Comparison of ENCODE assay signal across 8 cellular contexts in the genomic region with DNA sequence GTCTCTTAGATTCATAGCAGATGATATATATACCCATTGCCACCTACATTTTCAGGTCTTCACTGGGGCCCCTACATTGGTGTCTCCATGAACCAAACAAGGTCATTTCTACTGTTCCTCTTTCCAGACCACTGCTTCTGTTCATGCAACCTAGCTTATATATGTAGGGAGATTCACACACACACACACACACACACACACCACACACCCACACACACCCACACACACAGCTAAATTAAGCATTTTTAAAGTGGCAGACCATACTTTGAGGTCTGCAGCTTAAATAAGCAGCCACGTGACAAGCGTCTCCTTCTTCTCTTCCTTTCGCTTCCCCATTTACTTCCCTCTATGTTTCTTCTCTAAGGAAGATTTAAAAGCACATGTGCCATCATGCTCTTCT.
DNase-seq lines count a peak whose midpoint lies in the region; ATAC-seq and TF ChIP-seq lines count a peak whose summit lies in the region.

No MANE protein-coding gene starts in this region.

- peaks cover 6% of the 10 kb centered on the region for H3K4me1 Mint-ChIP-seq in chondrocyte (ENCODE audit: low read depth)

- intact Hi-C loops in A673 (cut with micrococcal nuclease; ENCODE audit: unreplicated experiment): no loop called here

- TF ChIP-seq CTCF in chondrocyte (IDR thresholded peaks at IDR 0.05) (no peak), A673 (conservative IDR thresholded peaks at IDR 0.05; ENCODE audit: low read depth, low read length) (no peak)

- no peak overlapping the region for H3K27ac Mint-ChIP-seq in chondrocyte (ENCODE audit: unreplicated experiment)

- H3K4me1 ChIP-seq in A673 (ENCODE audit: insufficient read depth, low read length, poor library complexity, severe bottlenecking): no peaks in the 10 kb centered on the region

- H3K9me3 Mint-ChIP-seq in chondrocyte (ENCODE audit: low read depth): no peaks in the 10 kb centered on the region

- CTCF ChIA-PET in A673 (lab: Charles Lee): interaction anchor here (1.5 kb wide), 1 partner anchor 144 kb away, joined by 5 read pairs; the partner anchor contains the start of gene TCTN3

- H3K27me3 Mint-ChIP-seq in chondrocyte (ENCODE audit: low read depth): no peaks in the 10 kb centered on the region

- DNase-seq in SKM-1 treated with dmso at 0.1 percent for 144 hours (lab: John Stamatoyannopoulos, UW; ENCODE audit: unreplicated experiment): peak; percentile 37
- DNase-seq in pons (ENCODE audit: low spot score): peak; percentile 78
- no peak for DNase-seq in chondrocyte (ENCODE audit: low spot score)
- no peak for DNase-seq in dedifferentiated amniotic fluid mesenchymal stem cell (ENCODE audit: extremely low spot score)
- no peak for DNase-seq in A673 (ENCODE audit: low spot score)
- no peak for DNase-seq in NCI-H146 (lab: John Stamatoyannopoulos, UW)

- BruUV-seq in A673 (replicated peaks; lab: Mats Ljungman, UMichigan): no TSS peak

- no peaks in the 10 kb centered on the region for H3K36me3 Mint-ChIP-seq in chondrocyte (ENCODE audit: low read depth)

- H3K36me3 ChIP-seq in A673 (ENCODE audit: insufficient read depth, low read length, poor library complexity, severe bottlenecking): no peaks in the 10 kb centered on the region

- H3K4me3 ChIP-seq in A673 (ENCODE audit: low read depth, low read length, poor library complexity, severe bottlenecking): no peak overlapping the region

- POLR2A ChIA-PET in A673 (lab: Charles Lee; ENCODE audit: low non-redundant PET): no interaction called here

- no peak overlapping the region for H3K27ac ChIP-seq in A673 (ENCODE audit: low read depth, low read length, poor library complexity, severe bottlenecking)

- ATAC-seq in GM19023 (IDR thresholded peaks at IDR 0.05; ENCODE audit: unreplicated experiment) (peak; percentile 46), HG02870 (IDR thresholded peaks at IDR 0.05; ENCODE audit: unreplicated experiment) (peak; percentile 44)

- no peaks in the 10 kb centered on the region for H3K9me3 ChIP-seq in A673 (ENCODE audit: low read depth, low read length, poor library complexity, severe bottlenecking)

- no peak overlapping the region for H3K4me3 Mint-ChIP-seq in chondrocyte (ENCODE audit: unreplicated experiment)

- H3K27me3 ChIP-seq in A673 (replicated peaks; ENCODE audit: insufficient read depth, low read depth, low read length, poor library complexity): no peaks in the 10 kb centered on the region

Comparison
In these comparisons a context has a peak if more than half of its experiments do, and no peak if none do; other contexts are left out.
1. DNase-seq: peak in SKM-1 treated with dmso at 0.1 percent for 144 hours (single experiment) and pons (single experiment); none in chondrocyte (single experiment), dedifferentiated amniotic fluid mesenchymal stem cell (single experiment), A673 (single experiment) and NCI-H146 (single experiment).